In the genomic region with DNA sequence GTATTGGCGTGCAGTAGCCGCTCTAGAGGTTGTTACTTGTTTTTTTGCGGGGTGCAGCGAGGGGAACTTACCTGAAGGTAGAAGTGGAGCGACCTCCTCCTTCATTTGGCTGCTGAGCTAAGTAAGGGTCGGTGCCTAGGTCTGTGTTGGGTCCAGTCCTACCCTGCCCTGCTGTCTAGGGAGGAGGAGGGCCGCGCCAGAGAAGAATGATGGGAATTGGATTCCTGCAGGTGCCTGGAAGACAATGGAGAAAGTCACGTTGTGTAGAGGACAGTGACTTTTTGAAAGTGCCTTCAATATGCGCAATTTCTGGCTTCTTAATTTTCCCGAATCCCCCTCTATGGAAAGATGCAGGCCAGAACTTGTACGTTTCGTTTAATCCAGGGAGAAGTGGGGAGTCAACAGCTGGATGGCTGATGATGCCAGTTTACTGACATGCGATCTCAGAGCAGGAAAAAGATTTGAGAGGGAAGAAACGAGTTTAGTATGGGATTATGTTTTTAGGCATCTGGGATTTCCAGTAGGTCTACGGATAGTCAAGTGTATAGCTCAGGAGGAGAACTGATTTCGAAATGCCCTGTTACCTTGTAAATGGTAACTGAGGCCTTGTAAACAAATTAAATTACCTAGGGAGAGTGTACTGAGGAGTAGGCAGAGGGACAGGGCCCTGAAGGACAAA, we compare ENCODE assay signal across 8 cellular contexts. TPM values are rescaled to one million over a fixed set of nuclear protein-coding genes. Genes with fewer than 3 reads are reported as not detected.
DNase-seq lines count a peak whose midpoint lies in the region; ATAC-seq and TF ChIP-seq lines count a peak whose summit lies in the region.

No MANE protein-coding gene starts in this region.

- in situ Hi-C loops in mammary epithelial cell (cut with MboI; ENCODE audit: low sequenced_read_pairs in 2 of 2), result no loop called here

- intact Hi-C loops in activated naive CD4-positive, alpha-beta T cell treated with anti-CD3 and anti-CD28 coated beads for 36 hours (cut with micrococcal nuclease), result loop anchor here (5.0 to 10.0 kb wide), 5 partner anchors 186 to 1156 kb away; partner anchors contain the start of genes POU3F3, TGFBRAP1 and UXS1
- intact Hi-C loops in mammary epithelial cell (cut with micrococcal nuclease) (no loop called here), right lobe of liver (cut with DNase I) (no loop called here), testis (cut with DNase I; ENCODE audit: low total_unique reads) (no loop called here)

- H3K27ac ChIP-seq in mammary epithelial cell (ENCODE audit: insufficient read depth, low read depth, low read length), result peak overlapping the region; percentile 76
- peak overlapping the region; percentile 47 to 56 (median 51) for H3K27ac ChIP-seq in right lobe of liver
- peak overlapping the region; percentile 34 to 89 for H3K27ac ChIP-seq in testis

- DNase-seq in activated naive CD4-positive, alpha-beta T cell treated with anti-CD3 and anti-CD28 coated beads for 36 hours, result no peak
- DNase-seq in activated naive CD4-positive, alpha-beta T cell treated with Interleukin-2 at 50 U/mL for 16 hours, result no peak
- peak; percentile 38 for DNase-seq in NCI-H146 treated with DMSO at 0.1 percent for 48 hours (lab: John Stamatoyannopoulos, UW; ENCODE audit: unreplicated experiment)
- DNase-seq in mammary epithelial cell, result peak; percentile 16
- DNase-seq in right lobe of liver, result peak in 1 of 3 donors; percentile 16
- peak; percentile 48 for DNase-seq in testis
- no peak for DNase-seq in DMS153 treated with DMSO at 0.1 percent for 48 hours (lab: John Stamatoyannopoulos, UW; ENCODE audit: unreplicated experiment)
- DNase-seq in hippocampal formation (lab: John Stamatoyannopoulos, UW), result no peak

- H3K9me3 ChIP-seq in mammary epithelial cell (replicated peaks; ENCODE audit: insufficient read depth, low read length) (no peaks in the 10 kb centered on the region), right lobe of liver (no peaks in the 10 kb centered on the region), testis (no peaks in the 10 kb centered on the region)

- no peaks in the 10 kb centered on the region for H3K9me3 Mint-ChIP-seq in activated naive CD4-positive, alpha-beta T cell treated with anti-CD3 and anti-CD28 coated beads for 36 hours

- H4K20me1 ChIP-seq in mammary epithelial cell (ENCODE audit: insufficient read depth, low read length), result no peaks in the 10 kb centered on the region

- H3K27me3 ChIP-seq in mammary epithelial cell (ENCODE audit: insufficient read depth, low read length), result no peaks in the 10 kb centered on the region
- H3K27me3 ChIP-seq in right lobe of liver, result no peaks in the 10 kb centered on the region
- H3K27me3 ChIP-seq in testis, result no peaks in the 10 kb centered on the region

- peak overlapping the region; percentile 98 for H2AFZ ChIP-seq in mammary epithelial cell (ENCODE audit: low read depth, low read length)

- TF ChIP-seq POLR2A in right lobe of liver (IDR thresholded peaks at IDR 0.05), result no peak
- TF ChIP-seq POLR2A in testis (IDR thresholded peaks at IDR 0.05), result no peak

- H3K27me3 Mint-ChIP-seq in activated naive CD4-positive, alpha-beta T cell treated with anti-CD3 and anti-CD28 coated beads for 36 hours (ENCODE audit: low read depth), result no peaks in the 10 kb centered on the region

- H3K4me3 Mint-ChIP-seq in activated naive CD4-positive, alpha-beta T cell treated with anti-CD3 and anti-CD28 coated beads for 36 hours, result peak overlapping the region; percentile 98

- H3K4me2 ChIP-seq in mammary epithelial cell (ENCODE audit: insufficient read depth, low read depth, low read length), result peak overlapping the region; percentile 81

- H3K9ac ChIP-seq in mammary epithelial cell (ENCODE audit: insufficient read depth, low read length), result peak overlapping the region; percentile 87

- TF ChIP-seq CTCF in mammary epithelial cell (conservative IDR thresholded peaks at IDR 0.05 in 1 of 2, IDR thresholded peaks at IDR 0.05 in 1 of 2; ENCODE audit: extremely low read depth in 1 of 2, insufficient read depth in 1 of 2, low read depth in 1 of 2, low read length in 2 of 2), result no peak
- TF ChIP-seq CTCF in right lobe of liver (IDR thresholded peaks at IDR 0.05), result no peak
- TF ChIP-seq CTCF in testis (IDR thresholded peaks at IDR 0.05), result no peak

- dilution Hi-C loops in mammary epithelial cell (cut with HindIII; ENCODE audit: low sequenced_read_pairs), result no loop called here

- peak; percentile 3 to 23 (median 7) for ATAC-seq in right lobe of liver

- H3K4me3 ChIP-seq in mammary epithelial cell (replicated peaks in 1 of 3; ENCODE audit: insufficient read depth in 1 of 3, low read depth in 2 of 3, low read length in 3 of 3), result peak overlapping the region; percentile 85 to 90 (median 85)
- peak overlapping the region; percentile 82 to 88 (median 84) for H3K4me3 ChIP-seq in right lobe of liver
- peak overlapping the region; percentile 82 to 87 for H3K4me3 ChIP-seq in testis

- CTCF ChIA-PET in activated naive CD4-positive, alpha-beta T cell treated with anti-CD3 and anti-CD28 coated beads for 36 hours (lab: Charles Lee), result interaction anchor here (1.4 kb wide), 1 partner anchor 197 kb away, joined by 3 read pairs; no protein-coding TSS in a partner anchor
- CTCF ChIA-PET in mammary epithelial cell (lab: Charles Lee; ENCODE audit: low non-redundant PET), result no interaction called here

- peaks cover 30% of the 10 kb centered on the region for H3K4me1 Mint-ChIP-seq in activated naive CD4-positive, alpha-beta T cell treated with anti-CD3 and anti-CD28 coated beads for 36 hours (ENCODE audit: low read depth)

- TSS peak; percentile 39 for BruUV-seq in mammary epithelial cell (replicated peaks; lab: Mats Ljungman, UMichigan)

- peaks cover 1% of the 10 kb centered on the region for H3K36me3 Mint-ChIP-seq in activated naive CD4-positive, alpha-beta T cell treated with anti-CD3 and anti-CD28 coated beads for 36 hours (ENCODE audit: low read depth)

- H3K4me1 ChIP-seq in mammary epithelial cell (ENCODE audit: insufficient read depth, low read length), result no peaks in the 10 kb centered on the region
- peaks cover 0 to 26% (median 0%) of the 10 kb centered on the region in 4 donors for H3K4me1 ChIP-seq in right lobe of liver
- H3K4me1 ChIP-seq in testis, result peaks cover 5% of the 10 kb centered on the region

- H3K36me3 ChIP-seq in mammary epithelial cell (ENCODE audit: insufficient read depth, low read length) (no peaks in the 10 kb centered on the region), right lobe of liver (no peaks in the 10 kb centered on the region), testis (ENCODE audit: low read depth, missing control alignments) (no peaks in the 10 kb centered on the region)

- 1% methylated on average over 12 of the region's 17 CpGs for WGBS in mammary epithelial cell (ENCODE audit: low coverage, missing lambda C conversion rate)
- 7% methylated on average over 17 of the region's 17 CpGs for WGBS in right lobe of liver (ENCODE audit: insufficient coverage, low coverage, low lambda C conversion rate, missing lambda C conversion rate)
- 5% methylated on average over 17 of the region's 17 CpGs for WGBS in testis, 2 donors

- peak overlapping the region; percentile 62 for H3K27ac Mint-ChIP-seq in activated naive CD4-positive, alpha-beta T cell treated with anti-CD3 and anti-CD28 coated beads for 36 hours

- peaks cover 43% of the 10 kb centered on the region for H3K79me2 ChIP-seq in mammary epithelial cell (ENCODE audit: insufficient read depth, low read length)

RNA-seq across cellular contexts. Expression of gene MRPS9, which starts 0.7 kb away (rescaled TPM):
- 10 to 100 TPM; 42.1 to 45.3 TPM for total RNA-seq in activated naive CD4-positive, alpha-beta T cell treated with anti-CD3 and anti-CD28 coated beads for 36 hours
- total RNA-seq in mammary epithelial cell, result 10 to 100 TPM; 12.8 to 27.3 TPM
- 27.1 TPM for polyA plus RNA-seq in mammary epithelial cell
- polyA minus RNA-seq in mammary epithelial cell, result 7.9 TPM
- total RNA-seq in right lobe of liver, result 10 to 100 TPM; 12.1 to 19.3 (median 14.5) TPM
- 10 to 100 TPM; 28.6 to 30.5 TPM for total RNA-seq in testis
- 59.6 TPM for polyA plus RNA-seq in testis (ENCODE audit: insufficient read depth, low read depth, low replicate concordance)

Comparison
In these comparisons a context has a peak if more than half of its experiments do, and no peak if none do; other contexts are left out.
1. DNase-seq: peak in NCI-H146 treated with DMSO at 0.1 percent for 48 hours (single experiment), mammary epithelial cell (single experiment) and testis (single experiment); none in activated naive CD4-positive, alpha-beta T cell treated with anti-CD3 and anti-CD28 coated beads for 36 hours (single experiment), activated naive CD4-positive, alpha-beta T cell treated with Interleukin-2 at 50 U/mL for 16 hours (single experiment), DMS153 treated with DMSO at 0.1 percent for 48 hours (single experiment) and hippocampal formation (0 of 2).
2. Peak in every context shown above with its lines, with median percentiles within 50 percentile points of each other: H3K27ac ChIP-seq and H3K4me3 ChIP-seq.